In genomic region chr12:68334136-68334535, GRCh38 we compare ENCODE assay signal across 1 cellular context.
TF ChIP-seq lines count a peak whose summit lies in the region.

No MANE protein-coding gene starts in this region.

TF ChIP-seq in endothelial cell of umbilical vein, 7 proteins besides CTCF, POLR2A, EP300 and RAD21 (continued from another document):
- TF ChIP-seq POLR2AphosphoS5 (IDR thresholded peaks at IDR 0.05; ENCODE audit: insufficient read depth, low read depth, low read length) (no peak), JUN (IDR thresholded peaks at IDR 0.05; ENCODE audit: borderline replicate concordance, insufficient read depth, insufficient read length, low read depth) (no peak), MYC (IDR thresholded peaks at IDR 0.05; ENCODE audit: low read depth, low read length) (no peak), EZH2 (IDR thresholded peaks at IDR 0.05; ENCODE audit: borderline replicate concordance, low read depth, low read length, severe bottlenecking) (no peak), FOS (IDR thresholded peaks at IDR 0.05; ENCODE audit: borderline replicate concordance, insufficient read depth, low read length) (no peak)
